In the genomic region with DNA sequence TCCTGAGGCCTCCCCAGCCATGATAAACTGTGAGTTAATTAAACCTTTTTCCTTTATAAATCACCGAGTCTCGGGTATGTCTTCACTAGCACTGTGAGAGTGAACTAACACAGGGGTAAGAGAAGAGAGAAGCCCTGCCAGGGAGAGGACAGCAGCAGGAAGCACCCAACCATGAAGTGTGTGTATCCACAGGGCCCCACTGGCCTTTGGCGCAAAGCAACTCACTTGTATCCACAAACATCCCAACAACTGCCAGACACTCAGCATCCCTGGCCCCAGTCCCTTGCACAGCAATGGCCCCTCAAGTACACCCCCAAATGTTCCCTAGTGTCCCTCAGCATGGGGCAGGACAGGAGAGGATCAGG, we compare ENCODE assay signal across 22 cellular contexts.
DNase-seq lines count a peak whose midpoint lies in the region; ATAC-seq lines count a peak whose summit lies in the region.
"Had no signal": no experiment of that assay in that cellular context is flagged by ENCODE, and none has a peak within 500 bp of the region (broad histone marks: within the 10 kb centered on the region; RNA-seq: fewer than 3 reads in every experiment).

No MANE protein-coding gene starts in this region.

- H3K27ac Mint-ChIP-seq in stimulated activated effector memory CD8-positive, alpha-beta T cell treated with anti-CD3 and anti-CD28 coated beads, Interleukin-12 subunit alpha, Interleukin-12 subunit beta, amount 100 ng/mL, for 72 hours: peak overlapping the region; percentile 58
- H3K27ac Mint-ChIP-seq: HFFc6 had no signal

- H3K27ac ChIP-seq in SJCRH30: peak overlapping the region; percentile 12; the same call in 1 of the 2 replicates
- H3K27ac ChIP-seq: brain microvascular endothelial cell, parathyroid adenoma, suprapubic skin had no signal

- H3K36me3 Mint-ChIP-seq in stimulated activated effector memory CD8-positive, alpha-beta T cell treated with anti-CD3 and anti-CD28 coated beads, Interleukin-12 subunit alpha, Interleukin-12 subunit beta, amount 100 ng/mL, for 72 hours: no peaks in the 10 kb centered on the region
- H3K36me3 Mint-ChIP-seq: naive B cell had no signal

- peaks cover 56% of the 10 kb centered on the region for H3K4me1 Mint-ChIP-seq in stimulated activated effector memory CD8-positive, alpha-beta T cell treated with anti-CD3 and anti-CD28 coated beads, Interleukin-12 subunit alpha, Interleukin-12 subunit beta, amount 100 ng/mL, for 72 hours

- no peak overlapping the region for H3K4me3 ChIP-seq in SJCRH30
- H3K4me3 ChIP-seq: coronary artery, K562, MG63, suprapubic skin had no signal

- H3K4me3 Mint-ChIP-seq in stimulated activated effector memory CD8-positive, alpha-beta T cell treated with anti-CD3 and anti-CD28 coated beads, Interleukin-12 subunit alpha, Interleukin-12 subunit beta, amount 100 ng/mL, for 72 hours: no peak overlapping the region
- H3K4me3 Mint-ChIP-seq: HFFc6, naive B cell had no signal

- peaks cover 7% of the 10 kb centered on the region for H3K4me1 ChIP-seq in SJCRH30
- H3K4me1 ChIP-seq: parathyroid adenoma had no signal

- no peaks in the 10 kb centered on the region for H3K27me3 ChIP-seq in SJCRH30
- H3K27me3 ChIP-seq: brain microvascular endothelial cell, MG63, suprapubic skin had no signal

- peak; percentile 28 for DNase-seq in COLO668 (lab: John Stamatoyannopoulos, UW; ENCODE audit: unreplicated experiment)
- DNase-seq in SJCRH30: no peak
- DNase-seq in glomerular visceral epithelial cell (ENCODE audit: extremely low spot score): peak; percentile 30
- DNase-seq in stimulated activated effector memory CD8-positive, alpha-beta T cell treated with anti-CD3 and anti-CD28 coated beads, Interleukin-12 subunit alpha, Interleukin-12 subunit beta, amount 100 ng/mL, for 72 hours (ENCODE audit: low spot score in 2 of 2): no peak
- DNase-seq in T-helper 1 cell: no peak
- DNase-seq in activated naive CD4-positive, alpha-beta T cell (lab: John Stamatoyannopoulos, UW): no peak
- DNase-seq: activated CD4-positive, alpha-beta T cell treated with anti-CD3 and anti-CD28 coated beads, Interleukin-2, amount 50 U/mL, for 1 hour; activated CD8-positive, alpha-beta memory T cell treated with anti-CD3 and anti-CD28 coated beads, Interleukin-2, amount 50 U/mL, for 4 hours; AML-193; brain microvascular endothelial cell; DND-41; HFFc6; MG63; naive B cell; NCI-H774; SIG-M5; stimulated activated CD8-positive, alpha-beta memory T cell treated with anti-CD3 and anti-CD28 coated beads, Interleukin-4, amount 100 ng/mL, for 48 hours had no signal

- H3K9me3 Mint-ChIP-seq in stimulated activated effector memory CD8-positive, alpha-beta T cell treated with anti-CD3 and anti-CD28 coated beads, Interleukin-12 subunit alpha, Interleukin-12 subunit beta, amount 100 ng/mL, for 72 hours: no peaks in the 10 kb centered on the region
- H3K9me3 Mint-ChIP-seq: HFFc6 had no signal

- no peak for ATAC-seq in stimulated activated effector memory CD8-positive, alpha-beta T cell treated with anti-CD3 and anti-CD28 coated beads, Interleukin-12 subunit alpha, Interleukin-12 subunit beta, amount 100 ng/mL, for 72 hours
- no peak for ATAC-seq in GM19035 (IDR thresholded peaks at IDR 0.05; ENCODE audit: unreplicated experiment)
- ATAC-seq: K562 had no signal

- H3K9me3 ChIP-seq in SJCRH30 (replicated peaks): no peaks in the 10 kb centered on the region
- H3K9me3 ChIP-seq: MG63, suprapubic skin had no signal

- no peaks in the 10 kb centered on the region for H3K36me3 ChIP-seq in SJCRH30
- H3K36me3 ChIP-seq: brain microvascular endothelial cell had no signal

Comparison
In these comparisons a context has a peak if more than half of its experiments do, and no peak if none do; other contexts are left out.
1. DNase-seq: peak in COLO668 (single experiment) and glomerular visceral epithelial cell (single experiment); none in SJCRH30 (0 of 2), stimulated activated effector memory CD8-positive, alpha-beta T cell treated with anti-CD3 and anti-CD28 coated beads, Interleukin-12 subunit alpha, Interleukin-12 subunit beta, amount 100 ng/mL, for 72 hours (0 of 2), T-helper 1 cell (0 of 5) and activated naive CD4-positive, alpha-beta T cell (0 of 4).